In genomic region chr2:11873346-11873745, GRCh38 we compare ENCODE assay signal across 1 cellular context.
TF ChIP-seq lines count a peak whose summit lies in the region.

No MANE protein-coding gene starts in this region.

TF ChIP-seq in IMR-90, 13 proteins besides CTCF, POLR2A, EP300 and RAD21 (continued from another document):
- TF ChIP-seq SMC3 (IDR thresholded peaks at IDR 0.05; ENCODE audit: low read depth, low read length) (no peak), CEBPB (IDR thresholded peaks at IDR 0.05; ENCODE audit: low read depth, low read length) (no peak), FOS (IDR thresholded peaks at IDR 0.05; ENCODE audit: low read depth, low read length) (no peak), USF2 (IDR thresholded peaks at IDR 0.05; ENCODE audit: low read depth, low read length) (no peak)
